Comparison of ENCODE assay signal across 1 cellular context in the genomic region with DNA sequence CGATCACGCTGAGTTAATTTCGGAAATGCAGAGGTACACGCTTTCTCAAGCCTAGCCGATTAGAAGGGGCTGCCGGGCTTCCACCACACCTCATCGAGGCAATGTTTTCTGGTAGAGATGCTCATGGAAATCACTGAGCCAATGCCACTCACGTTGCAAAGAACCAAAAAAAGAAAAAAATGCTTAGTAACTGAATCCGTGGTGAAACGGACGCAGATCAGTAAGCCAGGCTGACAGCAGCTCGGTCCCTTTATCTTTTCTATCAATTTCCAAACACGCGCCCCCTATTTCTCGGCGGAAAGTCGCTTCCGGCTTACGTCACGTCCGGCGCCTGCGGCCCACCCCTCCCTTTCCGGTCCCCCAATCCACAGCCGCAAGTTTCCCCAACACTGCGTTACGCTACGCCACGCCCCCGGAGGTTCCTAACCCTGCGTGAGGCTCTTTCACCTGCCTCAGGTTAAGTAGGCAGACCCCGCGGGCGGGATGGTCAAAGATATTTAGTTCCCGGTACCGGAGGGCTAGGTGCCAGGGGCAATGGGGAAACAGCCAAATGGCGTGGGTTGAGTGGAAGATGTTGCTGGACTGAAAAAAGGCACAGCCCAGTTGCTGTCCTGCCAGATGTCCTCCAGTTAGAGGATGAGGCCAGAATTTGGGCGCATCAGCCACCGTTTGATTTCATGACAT.
TF ChIP-seq lines count a peak whose summit lies in the region.

A gene with protein sequence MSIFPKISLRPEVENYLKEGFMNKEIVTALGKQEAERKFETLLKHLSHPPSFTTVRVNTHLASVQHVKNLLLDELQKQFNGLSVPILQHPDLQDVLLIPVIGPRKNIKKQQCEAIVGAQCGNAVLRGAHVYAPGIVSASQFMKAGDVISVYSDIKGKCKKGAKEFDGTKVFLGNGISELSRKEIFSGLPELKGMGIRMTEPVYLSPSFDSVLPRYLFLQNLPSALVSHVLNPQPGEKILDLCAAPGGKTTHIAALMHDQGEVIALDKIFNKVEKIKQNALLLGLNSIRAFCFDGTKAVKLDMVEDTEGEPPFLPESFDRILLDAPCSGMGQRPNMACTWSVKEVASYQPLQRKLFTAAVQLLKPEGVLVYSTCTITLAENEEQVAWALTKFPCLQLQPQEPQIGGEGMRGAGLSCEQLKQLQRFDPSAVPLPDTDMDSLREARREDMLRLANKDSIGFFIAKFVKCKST (minus strand): TSS at position 264 of the 684 bp plus-strand sequence. CDS start 384 bp downstream, outside the sequence.

TF ChIP-seq in HCT116, 20 proteins besides CTCF, POLR2A, EP300 and RAD21 (continued from another document):
- TF ChIP-seq, protein P1, sequence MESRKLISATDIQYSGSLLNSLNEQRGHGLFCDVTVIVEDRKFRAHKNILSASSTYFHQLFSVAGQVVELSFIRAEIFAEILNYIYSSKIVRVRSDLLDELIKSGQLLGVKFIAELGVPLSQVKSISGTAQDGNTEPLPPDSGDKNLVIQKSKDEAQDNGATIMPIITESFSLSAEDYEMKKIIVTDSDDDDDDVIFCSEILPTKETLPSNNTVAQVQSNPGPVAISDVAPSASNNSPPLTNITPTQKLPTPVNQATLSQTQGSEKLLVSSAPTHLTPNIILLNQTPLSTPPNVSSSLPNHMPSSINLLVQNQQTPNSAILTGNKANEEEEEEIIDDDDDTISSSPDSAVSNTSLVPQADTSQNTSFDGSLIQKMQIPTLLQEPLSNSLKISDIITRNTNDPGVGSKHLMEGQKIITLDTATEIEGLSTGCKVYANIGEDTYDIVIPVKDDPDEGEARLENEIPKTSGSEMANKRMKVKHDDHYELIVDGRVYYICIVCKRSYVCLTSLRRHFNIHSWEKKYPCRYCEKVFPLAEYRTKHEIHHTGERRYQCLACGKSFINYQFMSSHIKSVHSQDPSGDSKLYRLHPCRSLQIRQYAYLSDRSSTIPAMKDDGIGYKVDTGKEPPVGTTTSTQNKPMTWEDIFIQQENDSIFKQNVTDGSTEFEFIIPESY (IDR thresholded peaks at IDR 0.05; ENCODE audit: extremely low read depth, insufficient replicate concordance, low read length), result peak; percentile 36
- TF ChIP-seq FOSL1 (IDR thresholded peaks at IDR 0.05; ENCODE audit: low read depth), result no peak
- TF ChIP-seq EZH2 (IDR thresholded peaks at IDR 0.05), result no peak
- TF ChIP-seq SP1 (IDR thresholded peaks at IDR 0.05; ENCODE audit: low read depth), result peak; percentile 64
- TF ChIP-seq YY1 (IDR thresholded peaks at IDR 0.05; ENCODE audit: extremely low read depth, insufficient replicate concordance, low read depth, low read length), result no peak
